ENCODE assay signal across 17 cellular contexts in genomic region chr15:50977157-50977556, GRCh38.
DNase-seq lines count a peak whose midpoint lies in the region; TF ChIP-seq lines count a peak whose summit lies in the region.
"Had no signal": no experiment of that assay in that cellular context is flagged by ENCODE, and none has a peak within 500 bp of the region (broad histone marks: within the 10 kb centered on the region; RNA-seq: fewer than 3 reads in every experiment).

No MANE protein-coding gene starts in this region.

- no peak overlapping the region for H3K4me3 ChIP-seq in ascending aorta
- no peak overlapping the region for H3K4me3 ChIP-seq in coronary artery
- no peak overlapping the region for H3K4me3 ChIP-seq in tibial artery
- H3K4me3 ChIP-seq: BLaER1, GM12878, HAP-1 had no signal

- no peaks in the 10 kb centered on the region for H3K27me3 ChIP-seq in ascending aorta
- no peaks in the 10 kb centered on the region for H3K27me3 ChIP-seq in tibial artery
- H3K27me3 ChIP-seq: BLaER1 had no signal

- H3K4me1 ChIP-seq in ascending aorta (peaks cover 0 to 8% of the 10 kb centered on the region in 2 donors), tibial artery (peaks cover 0 to 22% (median 2%) of the 10 kb centered on the region in 4 donors)
- H3K4me1 ChIP-seq: BLaER1, HAP-1 had no signal

- DNase-seq in ascending aorta (ENCODE audit: low spot score in 2 of 2) (no peak), coronary artery (ENCODE audit: low spot score) (no peak), iris pigment epithelial cell (ENCODE audit: low read depth) (peak; percentile 55), tibial artery (no peak), amniotic stem cell (lab: John Stamatoyannopoulos, UW) (no peak), NCI-H2107 treated with DMSO at 0.1 percent for 48 hours (lab: John Stamatoyannopoulos, UW; ENCODE audit: unreplicated experiment) (no peak), NCI-H2171 treated with DMSO at 0.1 percent for 48 hours (lab: John Stamatoyannopoulos, UW) (no peak)
- DNase-seq: CD8-positive, alpha-beta T cell; DMS79 treated with DMSO at 0.1 percent for 48 hours; NCI-H1048; NCI-H1436 treated with DMSO at 0.1 percent for 48 hours; NCI-H2029 treated with DMSO at 0.1 percent for 48 hours; NCI-H524 had no signal

- H3K27ac ChIP-seq in ascending aorta (peak overlapping the region; percentile 26 to 53), coronary artery (peak overlapping the region; percentile 2 to 53), tibial artery (peak overlapping the region; percentile 18 to 50)
- H3K27ac ChIP-seq: BLaER1, KMS-11 had no signal

- intact Hi-C loops in ascending aorta (cut with DNase I) (no loop called here), tibial artery (cut with DNase I; ENCODE audit: low total_unique reads) (no loop called here)

- H3K36me3 ChIP-seq in ascending aorta (peaks cover 19 to 27% of the 10 kb centered on the region in 2 donors), tibial artery (peaks cover 17 to 34% (median 29%) of the 10 kb centered on the region in 3 donors)
- H3K36me3 ChIP-seq: HAP-1 had no signal

- H3K9me3 ChIP-seq in ascending aorta = no peaks in the 10 kb centered on the region
- peaks cover 0 to 4% (median 0%) of the 10 kb centered on the region in 3 donors for H3K9me3 ChIP-seq in tibial artery
- H3K9me3 ChIP-seq: HAP-1 had no signal

- TF ChIP-seq CTCF in ascending aorta (IDR thresholded peaks at IDR 0.05) = no peak
- TF ChIP-seq CTCF in coronary artery (IDR thresholded peaks at IDR 0.05) = no peak
- TF ChIP-seq CTCF in tibial artery (IDR thresholded peaks at IDR 0.05) = no peak
